12 cellular contexts compared by ENCODE assay signal in the genomic region with DNA sequence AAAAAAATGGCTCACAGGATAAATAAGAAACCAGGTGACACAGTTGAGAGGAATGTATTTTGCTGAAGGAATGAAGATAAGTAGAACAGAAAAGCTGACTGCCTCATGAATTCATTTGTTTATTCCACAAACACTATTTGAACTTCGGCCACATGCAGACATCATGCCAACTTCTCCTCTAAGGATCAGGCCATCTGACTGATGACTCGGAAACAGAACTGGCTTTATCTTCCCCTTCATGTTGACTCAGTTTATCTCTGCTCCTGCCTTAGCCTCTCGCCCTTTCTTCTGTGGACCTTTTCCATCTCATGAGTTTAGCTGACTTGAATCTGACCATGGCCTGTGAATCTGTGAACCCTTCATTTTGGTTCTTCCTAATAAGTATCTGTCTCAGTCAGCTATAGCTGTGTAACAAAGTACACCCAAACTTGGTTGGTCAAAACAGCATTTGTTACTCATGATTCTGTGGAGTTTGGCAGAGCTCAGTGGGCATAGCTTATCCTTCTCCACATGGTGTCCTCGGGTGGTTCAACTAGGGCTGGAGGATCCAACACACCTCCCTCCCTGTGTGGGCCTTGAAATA. TPM values are rescaled to one million over a fixed set of nuclear protein-coding genes. Genes with fewer than 3 reads are reported as not detected.
DNase-seq lines count a peak whose midpoint lies in the region; ATAC-seq and TF ChIP-seq lines count a peak whose summit lies in the region.
"Had no signal": no experiment of that assay in that cellular context is flagged by ENCODE, and none has a peak within 500 bp of the region (broad histone marks: within the 10 kb centered on the region; RNA-seq: fewer than 3 reads in every experiment).

No MANE protein-coding gene starts in this region.

- no peak for TF ChIP-seq CTCF in smooth muscle cell (IDR thresholded peaks at IDR 0.05; ENCODE audit: borderline replicate concordance, insufficient read depth, poor library complexity, severe bottlenecking)
- no peak for TF ChIP-seq CTCF in heart right ventricle (IDR thresholded peaks at IDR 0.05)

- no peak overlapping the region for H3K4me2 ChIP-seq in smooth muscle cell

- H3K27ac ChIP-seq in SJSA1 (peak overlapping the region; percentile 60), esophagus (ENCODE audit: low read depth in 2 of 2, low read length in 1 of 2) (peak overlapping the region; percentile 14), smooth muscle cell (ENCODE audit: low read depth) (peak overlapping the region; percentile 65), heart right ventricle (peak overlapping the region in 4 of 10 donors; percentile 31 to 74 (median 44))

- peak; percentile 79 for DNase-seq in ELR (ENCODE audit: low read depth)
- DNase-seq in SJSA1 (ENCODE audit: low read depth in 1 of 2, low spot score in 2 of 2), result peak in 1 of 2 experiments; percentile 52
- DNase-seq in smooth muscle cell (lab: John Stamatoyannopoulos, UW; ENCODE audit: unreplicated experiment), result no peak
- DNase-seq in ecto neural progenitor cell (ENCODE audit: low spot score), result no peak
- no peak for DNase-seq in heart right ventricle
- DNase-seq in stimulated activated naive CD4-positive, alpha-beta T cell (lab: John Stamatoyannopoulos, UW), result no peak
- DNase-seq: NCI-H1436 had no signal

- intact Hi-C loops in heart right ventricle (cut with DNase I), result no loop called here

- no peaks in the 10 kb centered on the region for H3K79me2 ChIP-seq in smooth muscle cell (ENCODE audit: low read depth)

- H3K9me3 ChIP-seq in SJSA1 (replicated peaks) (peaks cover 7% of the 10 kb centered on the region), esophagus (ENCODE audit: control insufficient read depth in 2 of 2, insufficient read depth in 1 of 2, low read depth in 1 of 2, low read length in 1 of 2) (peaks cover 0 to 3% of the 10 kb centered on the region in 2 donors), smooth muscle cell (replicated peaks; ENCODE audit: low read depth) (no peaks in the 10 kb centered on the region), heart right ventricle (peaks cover 0 to 7% (median 0%) of the 10 kb centered on the region in 11 donors)

- no peak overlapping the region for H3K4me3 ChIP-seq in SJSA1
- H3K4me3 ChIP-seq in esophagus (ENCODE audit: low read depth in 1 of 2, low read length in 2 of 2), result no peak overlapping the region
- no peak overlapping the region for H3K4me3 ChIP-seq in smooth muscle cell
- H3K4me3 ChIP-seq in heart right ventricle, result no peak overlapping the region
- H3K4me3 ChIP-seq: cardiac muscle cell, lung had no signal

- H3F3A ChIP-seq in smooth muscle cell (ENCODE audit: low read depth), result no peaks in the 10 kb centered on the region

- H4K20me1 ChIP-seq in smooth muscle cell (ENCODE audit: low read depth), result no peaks in the 10 kb centered on the region

- H3K36me3 ChIP-seq in SJSA1 (no peaks in the 10 kb centered on the region), esophagus (ENCODE audit: control insufficient read depth in 2 of 2, insufficient read depth in 2 of 2, low read length in 1 of 2) (no peaks in the 10 kb centered on the region), smooth muscle cell (ENCODE audit: low read depth) (no peaks in the 10 kb centered on the region), heart right ventricle (no peaks in the 10 kb centered on the region)
- H3K36me3 ChIP-seq: cardiac muscle cell had no signal

- no peaks in the 10 kb centered on the region for H3K27me3 ChIP-seq in SJSA1 (replicated peaks)
- H3K27me3 ChIP-seq in esophagus (ENCODE audit: control insufficient read depth in 1 of 2, insufficient read depth in 2 of 2, low read length in 2 of 2), result no peaks in the 10 kb centered on the region
- H3K27me3 ChIP-seq in smooth muscle cell (ENCODE audit: low read depth), result peaks cover 3% of the 10 kb centered on the region
- H3K27me3 ChIP-seq in heart right ventricle, result no peaks in the 10 kb centered on the region
- H3K27me3 ChIP-seq: cardiac muscle cell had no signal

- ATAC-seq in GM21526 (IDR thresholded peaks at IDR 0.05; ENCODE audit: low FRiP score, unreplicated experiment) (no peak), heart right ventricle (no peak)

- H3K4me1 ChIP-seq in SJSA1 (replicated peaks), result peaks cover 23% of the 10 kb centered on the region
- no peaks in the 10 kb centered on the region for H3K4me1 ChIP-seq in esophagus (ENCODE audit: control insufficient read depth in 2 of 2, insufficient read depth in 2 of 2, low read length in 1 of 2)
- H3K4me1 ChIP-seq in smooth muscle cell (ENCODE audit: low read depth), result no peaks in the 10 kb centered on the region
- H3K4me1 ChIP-seq in heart right ventricle, result peaks cover 0 to 40% (median 18%) of the 10 kb centered on the region in 9 donors

- H2AFZ ChIP-seq in smooth muscle cell (ENCODE audit: low read depth), result peak overlapping the region; percentile 10

- H3K9ac ChIP-seq in smooth muscle cell (ENCODE audit: low read depth), result peak overlapping the region; percentile 25

- 67 to 78% methylated on average over 4 of the region's 4 CpGs for WGBS in esophagus, 2 donors
- 59% methylated on average over 4 of the region's 4 CpGs for WGBS in smooth muscle cell (ENCODE audit: low lambda C conversion rate)
- 80 to 83% methylated on average over 4 of the region's 4 CpGs for WGBS in heart right ventricle, 2 donors

RNA-seq across cellular contexts. Expression of a gene that starts 44.0 kb away (rescaled TPM):
- total RNA-seq in SJSA1 (2014; rRNA removed; shearing (Covaris generic)), result 0.05 TPM in 1 of 2 replicates, not detected in the other
- polyA plus RNA-seq in esophagus (under 1 TPM; 0.04 to 0.32 TPM), smooth muscle cell (3.1 and 4.4 TPM in 2 replicates), heart right ventricle (1 to 10 TPM in 1 of 2 donors, under 1 TPM in 1; 0.44 to 1.2 TPM)
- total RNA-seq in smooth muscle cell (7.4 and 7.5 TPM in 2 replicates), heart right ventricle (1 to 10 TPM in 9 of 10 donors, under 1 TPM in 1; 0.77 to 3.4 (median 1.9) TPM)
- total RNA-seq: T-helper 2 cell treated with Interferon-gamma antibody and Interleukin-4, amounts not matched to agents 100 ng/mL and 5 ng/mL, for 36 hours had no signal
